Comparison of ENCODE assay signal across 16 cellular contexts in the genomic region with DNA sequence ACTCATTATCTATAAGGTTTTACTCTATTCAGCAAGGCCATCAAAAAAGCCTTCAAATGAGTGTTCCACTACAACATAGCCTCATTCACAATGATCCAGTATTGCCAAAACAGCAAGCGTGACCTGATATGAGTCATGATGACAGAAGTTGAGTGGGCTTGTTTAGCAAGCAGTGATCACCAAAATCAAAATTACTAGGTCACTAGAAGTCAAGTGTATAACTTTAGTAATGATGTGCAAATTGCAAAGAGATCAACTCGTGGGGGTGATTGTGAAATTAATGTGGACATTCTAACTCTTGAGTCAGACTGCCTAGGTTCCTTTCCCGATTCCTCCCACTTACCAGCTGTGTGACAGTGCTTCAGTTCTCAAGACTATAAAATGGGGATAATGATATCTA.
DNase-seq lines count a peak whose midpoint lies in the region; FAIRE-seq and TF ChIP-seq lines count a peak whose summit lies in the region.
"Had no signal": no experiment of that assay in that cellular context is flagged by ENCODE, and none has a peak within 500 bp of the region (broad histone marks: within the 10 kb centered on the region; RNA-seq: fewer than 3 reads in every experiment).

No MANE protein-coding gene starts in this region.

- H3K4me1 ChIP-seq in GM23248 (ENCODE audit: insufficient read depth) (peaks cover 13% of the 10 kb centered on the region), astrocyte (ENCODE audit: insufficient read depth, low read length) (peaks cover 6% of the 10 kb centered on the region), MM.1S (ENCODE audit: low read length) (no peaks in the 10 kb centered on the region)
- H3K4me1 ChIP-seq: body of pancreas had no signal

- no peak overlapping the region for H3K4me3 Mint-ChIP-seq in astrocyte (ENCODE audit: unreplicated experiment)
- H3K4me3 Mint-ChIP-seq: activated T-helper 1 cell treated with anti-CD3 and anti-CD28 coated beads, Interleukin-12 subunit alpha, Interleukin-12 subunit beta, Interleukin-2, Interleukin-4 antibody, amounts not matched to agents 30 ng/mL and 10 ng/mL and 1 ng/mL, durations not matched to agents 14 hours and 24 hours and 36 hours had no signal

- no peak overlapping the region for H3K27ac Mint-ChIP-seq in astrocyte (ENCODE audit: unreplicated experiment)
- H3K27ac Mint-ChIP-seq: activated T-helper 1 cell treated with anti-CD3 and anti-CD28 coated beads, Interleukin-12 subunit alpha, Interleukin-12 subunit beta, Interleukin-2, Interleukin-4 antibody, amounts not matched to agents 30 ng/mL and 10 ng/mL and 1 ng/mL, durations not matched to agents 14 hours and 24 hours and 36 hours had no signal

- no peak for TF ChIP-seq CTCF in astrocyte (IDR thresholded peaks at IDR 0.05; ENCODE audit: insufficient read depth, low read depth, low read length)
- TF ChIP-seq CTCF in MM.1S (IDR thresholded peaks at IDR 0.05; ENCODE audit: low read length): no peak

- H3K36me3 ChIP-seq in GM23248 (ENCODE audit: low read depth): no peaks in the 10 kb centered on the region
- H3K36me3 ChIP-seq in astrocyte (ENCODE audit: insufficient read depth, low read length): no peaks in the 10 kb centered on the region
- no peaks in the 10 kb centered on the region for H3K36me3 ChIP-seq in MM.1S (replicated peaks; ENCODE audit: insufficient read depth, low read length)

- H3K9ac ChIP-seq in GM23248 (no peak overlapping the region), astrocyte (ENCODE audit: low read length) (no peak overlapping the region), MM.1S (ENCODE audit: low read length) (no peak overlapping the region)

- H3K4me3 ChIP-seq in GM23248: no peak overlapping the region
- no peak overlapping the region for H3K4me3 ChIP-seq in astrocyte (ENCODE audit: insufficient read depth, low read depth, low read length)
- no peak overlapping the region for H3K4me3 ChIP-seq in MM.1S (ENCODE audit: low read length)
- H3K4me3 ChIP-seq: body of pancreas, mucosa of descending colon had no signal

- H3K36me3 Mint-ChIP-seq in astrocyte (ENCODE audit: low read depth, unreplicated experiment): no peaks in the 10 kb centered on the region

- peak; percentile 40 for DNase-seq in AG08396 (ENCODE audit: low spot score)
- peak; percentile 76 for DNase-seq in GM23248
- peak; percentile 60 for DNase-seq in astrocyte (ENCODE audit: low read depth)
- peak; percentile 9 for DNase-seq in inferior parietal cortex (ENCODE audit: extremely low spot score)
- DNase-seq in NK-92 treated with Interleukin-12 subunit alpha and Interleukin-12 subunit beta, amount 100 ng/mL, for 24 hours (lab: John Stamatoyannopoulos, UW): no peak
- DNase-seq in MM.1S: no peak
- no peak for DNase-seq in NOMO-1 (lab: John Stamatoyannopoulos, UW; ENCODE audit: unreplicated experiment in 2 of 2)
- no peak for DNase-seq in activated CD8-positive, alpha-beta memory T cell treated with anti-CD3 and anti-CD28 coated beads, Interleukin-2, amount 50 U/mL, for 48 hours
- DNase-seq: activated CD4-positive, CD25-positive, alpha-beta regulatory T cell; body of pancreas; C1 segment of cervical spinal cord; mucosa of descending colon; NCI-H2081; posterior cingulate gyrus had no signal

- FAIRE-seq in astrocyte (lab: Jason Lieb, UNC): peak; percentile 89
- FAIRE-seq: endometrium had no signal

- H3K27me3 Mint-ChIP-seq in astrocyte (ENCODE audit: low read depth, unreplicated experiment): no peaks in the 10 kb centered on the region

- WGBS in GM23248 (ENCODE audit: low coverage in 1 of 2, low lambda C conversion rate in 2 of 2, missing lambda C conversion rate in 2 of 2), 2 experiments: 0% methylated on average over 3 of the region's 3 CpGs

- H3K27me3 ChIP-seq in GM23248 (replicated peaks; ENCODE audit: insufficient read depth) (no peaks in the 10 kb centered on the region), astrocyte (ENCODE audit: insufficient read depth, low read length) (no peaks in the 10 kb centered on the region), MM.1S (replicated peaks; ENCODE audit: insufficient read depth, low read length) (no peaks in the 10 kb centered on the region)
- H3K27me3 ChIP-seq: body of pancreas had no signal

- H4K20me1 ChIP-seq in GM23248 (ENCODE audit: insufficient read depth): no peaks in the 10 kb centered on the region
- peaks cover 24% of the 10 kb centered on the region for H4K20me1 ChIP-seq in astrocyte (ENCODE audit: insufficient read depth, low read length)
- H4K20me1 ChIP-seq in MM.1S (ENCODE audit: insufficient read depth, low read length): no peaks in the 10 kb centered on the region

- no peaks in the 10 kb centered on the region for H3K9me3 Mint-ChIP-seq in astrocyte (ENCODE audit: unreplicated experiment)
- H3K9me3 Mint-ChIP-seq: activated T-helper 1 cell treated with anti-CD3 and anti-CD28 coated beads, Interleukin-12 subunit alpha, Interleukin-12 subunit beta, Interleukin-2, Interleukin-4 antibody, amounts not matched to agents 30 ng/mL and 10 ng/mL and 1 ng/mL, durations not matched to agents 14 hours and 24 hours and 36 hours had no signal

- H3K27ac ChIP-seq in GM23248 (peak overlapping the region; percentile 37), astrocyte (ENCODE audit: low read depth, low read length) (no peak overlapping the region), MM.1S (ENCODE audit: low read length) (no peak overlapping the region)
- H3K27ac ChIP-seq: body of pancreas had no signal

- H3K4me2 ChIP-seq in GM23248 (ENCODE audit: unreplicated experiment) (no peak overlapping the region), astrocyte (ENCODE audit: low read length) (peak overlapping the region; percentile 29), MM.1S (ENCODE audit: low read depth, low read length) (no peak overlapping the region)

- H3F3A ChIP-seq in GM23248 (ENCODE audit: insufficient read depth) (peaks cover 20% of the 10 kb centered on the region; the same call in 1 of the 2 replicates), MM.1S (ENCODE audit: insufficient read depth, low read length) (no peaks in the 10 kb centered on the region)

- H3K79me2 ChIP-seq in GM23248 (ENCODE audit: insufficient read depth) (no peaks in the 10 kb centered on the region), astrocyte (ENCODE audit: insufficient read depth, low read length) (peaks cover 6% of the 10 kb centered on the region), MM.1S (ENCODE audit: low read length) (no peaks in the 10 kb centered on the region)

- no peak overlapping the region for H2AFZ ChIP-seq in GM23248
- no peak overlapping the region for H2AFZ ChIP-seq in astrocyte (ENCODE audit: low read depth, low read length)
- H2AFZ ChIP-seq in MM.1S (ENCODE audit: low read length): no peak overlapping the region

- no peaks in the 10 kb centered on the region for H3K9me2 ChIP-seq in GM23248 (ENCODE audit: insufficient read depth)
- H3K9me2 ChIP-seq in MM.1S (replicated peaks; ENCODE audit: insufficient read depth, low read length): no peaks in the 10 kb centered on the region

- peaks cover 8% of the 10 kb centered on the region for H3K4me1 Mint-ChIP-seq in astrocyte (ENCODE audit: low read depth, unreplicated experiment)

- in situ Hi-C loops in GM23248 (cut with MboI): no loop called here

- H3K9me3 ChIP-seq in GM23248 (ENCODE audit: low read depth): no peaks in the 10 kb centered on the region
- no peaks in the 10 kb centered on the region for H3K9me3 ChIP-seq in astrocyte (ENCODE audit: insufficient read depth, low read depth, low read length)
- no peaks in the 10 kb centered on the region for H3K9me3 ChIP-seq in MM.1S (replicated peaks; ENCODE audit: insufficient read depth, low read length)
- H3K9me3 ChIP-seq: body of pancreas, mucosa of descending colon had no signal

Comparison
In these comparisons a context has a peak if more than half of its experiments do, and no peak if none do; other contexts are left out.
1. DNase-seq: peak in AG08396 (single experiment), GM23248 (single experiment), astrocyte (single experiment) and inferior parietal cortex (single experiment); none in NK-92 treated with Interleukin-12 subunit alpha and Interleukin-12 subunit beta, amount 100 ng/mL, for 24 hours (single experiment), MM.1S (single experiment), NOMO-1 (0 of 2) and activated CD8-positive, alpha-beta memory T cell treated with anti-CD3 and anti-CD28 coated beads, Interleukin-2, amount 50 U/mL, for 48 hours (single experiment).